ENCODE assay signal across 1 cellular context in the genomic region with DNA sequence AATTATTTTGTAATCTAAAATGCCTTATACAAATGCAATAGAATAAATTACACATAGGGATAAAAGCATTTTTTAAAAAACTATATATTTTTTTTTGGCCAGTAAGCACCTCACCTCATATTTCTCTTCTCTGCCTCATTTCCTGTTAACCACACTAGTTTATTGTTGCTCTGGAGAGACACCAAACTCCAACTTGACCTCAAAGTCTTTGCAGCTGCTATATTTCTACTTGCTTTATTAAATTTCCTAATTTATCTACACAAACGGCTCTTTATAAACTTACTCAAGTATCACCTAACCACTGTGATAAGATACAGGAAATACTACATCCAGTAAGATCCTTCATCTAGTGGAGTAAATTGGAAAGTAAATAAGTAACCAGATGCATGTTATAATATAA.
TF ChIP-seq lines count a peak whose summit lies in the region.

No MANE protein-coding gene starts in this region.

TF ChIP-seq in SK-N-SH treated with all-trans-retinoic acid at 6 μM for 48 hours, 23 proteins besides CTCF, POLR2A, EP300 and RAD21 (continued from another document):
- TF ChIP-seq, protein P1, sequence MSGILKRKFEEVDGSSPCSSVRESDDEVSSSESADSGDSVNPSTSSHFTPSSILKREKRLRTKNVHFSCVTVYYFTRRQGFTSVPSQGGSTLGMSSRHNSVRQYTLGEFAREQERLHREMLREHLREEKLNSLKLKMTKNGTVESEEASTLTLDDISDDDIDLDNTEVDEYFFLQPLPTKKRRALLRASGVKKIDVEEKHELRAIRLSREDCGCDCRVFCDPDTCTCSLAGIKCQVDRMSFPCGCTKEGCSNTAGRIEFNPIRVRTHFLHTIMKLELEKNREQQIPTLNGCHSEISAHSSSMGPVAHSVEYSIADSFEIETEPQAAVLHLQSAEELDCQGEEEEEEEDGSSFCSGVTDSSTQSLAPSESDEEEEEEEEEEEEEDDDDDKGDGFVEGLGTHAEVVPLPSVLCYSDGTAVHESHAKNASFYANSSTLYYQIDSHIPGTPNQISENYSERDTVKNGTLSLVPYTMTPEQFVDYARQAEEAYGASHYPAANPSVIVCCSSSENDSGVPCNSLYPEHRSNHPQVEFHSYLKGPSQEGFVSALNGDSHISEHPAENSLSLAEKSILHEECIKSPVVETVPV (CRISPR knock-in tag; IDR thresholded peaks at IDR 0.05): no peak
- TF ChIP-seq, protein P2, sequence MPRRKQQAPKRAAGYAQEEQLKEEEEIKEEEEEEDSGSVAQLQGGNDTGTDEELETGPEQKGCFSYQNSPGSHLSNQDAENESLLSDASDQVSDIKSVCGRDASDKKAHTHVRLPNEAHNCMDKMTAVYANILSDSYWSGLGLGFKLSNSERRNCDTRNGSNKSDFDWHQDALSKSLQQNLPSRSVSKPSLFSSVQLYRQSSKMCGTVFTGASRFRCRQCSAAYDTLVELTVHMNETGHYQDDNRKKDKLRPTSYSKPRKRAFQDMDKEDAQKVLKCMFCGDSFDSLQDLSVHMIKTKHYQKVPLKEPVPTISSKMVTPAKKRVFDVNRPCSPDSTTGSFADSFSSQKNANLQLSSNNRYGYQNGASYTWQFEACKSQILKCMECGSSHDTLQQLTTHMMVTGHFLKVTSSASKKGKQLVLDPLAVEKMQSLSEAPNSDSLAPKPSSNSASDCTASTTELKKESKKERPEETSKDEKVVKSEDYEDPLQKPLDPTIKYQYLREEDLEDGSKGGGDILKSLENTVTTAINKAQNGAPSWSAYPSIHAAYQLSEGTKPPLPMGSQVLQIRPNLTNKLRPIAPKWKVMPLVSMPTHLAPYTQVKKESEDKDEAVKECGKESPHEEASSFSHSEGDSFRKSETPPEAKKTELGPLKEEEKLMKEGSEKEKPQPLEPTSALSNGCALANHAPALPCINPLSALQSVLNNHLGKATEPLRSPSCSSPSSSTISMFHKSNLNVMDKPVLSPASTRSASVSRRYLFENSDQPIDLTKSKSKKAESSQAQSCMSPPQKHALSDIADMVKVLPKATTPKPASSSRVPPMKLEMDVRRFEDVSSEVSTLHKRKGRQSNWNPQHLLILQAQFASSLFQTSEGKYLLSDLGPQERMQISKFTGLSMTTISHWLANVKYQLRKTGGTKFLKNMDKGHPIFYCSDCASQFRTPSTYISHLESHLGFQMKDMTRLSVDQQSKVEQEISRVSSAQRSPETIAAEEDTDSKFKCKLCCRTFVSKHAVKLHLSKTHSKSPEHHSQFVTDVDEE (CRISPR knock-in tag; IDR thresholded peaks at IDR 0.05): no peak
- TF ChIP-seq ZC3H10 (CRISPR knock-in tag; IDR thresholded peaks at IDR 0.05): no peak
- no peak for TF ChIP-seq ISL1 (CRISPR knock-in tag; IDR thresholded peaks at IDR 0.05)
- TF ChIP-seq ZFP3 (CRISPR knock-in tag; IDR thresholded peaks at IDR 0.05): no peak
- TF ChIP-seq ZNF70 (CRISPR knock-in tag; IDR thresholded peaks at IDR 0.05): no peak
- TF ChIP-seq GLIS3 (CRISPR knock-in tag; IDR thresholded peaks at IDR 0.05): no peak
- TF ChIP-seq ZNF565 (CRISPR knock-in tag; conservative IDR thresholded peaks at IDR 0.05; ENCODE audit: low read depth): no peak
- no peak for TF ChIP-seq TOX (CRISPR knock-in tag; IDR thresholded peaks at IDR 0.05; ENCODE audit: borderline replicate concordance)
- no peak for TF ChIP-seq SNAI2 (CRISPR knock-in tag; IDR thresholded peaks at IDR 0.05)
- no peak for TF ChIP-seq ZNF8 (CRISPR knock-in tag; IDR thresholded peaks at IDR 0.05)
- no peak for TF ChIP-seq ESRRG (CRISPR knock-in tag; IDR thresholded peaks at IDR 0.05)
